Comparison of ENCODE assay signal across 26 cellular contexts in genomic region chr3:195200010-195200822, GRCh38.
DNase-seq lines count a peak whose midpoint lies in the region; FAIRE-seq and TF ChIP-seq lines count a peak whose summit lies in the region.
"Had no signal": no experiment of that assay in that cellular context is flagged by ENCODE, and none has a peak within 500 bp of the region (broad histone marks: within the 10 kb centered on the region; RNA-seq: fewer than 3 reads in every experiment).

No MANE protein-coding gene starts in this region.

- peaks cover 2% of the 10 kb centered on the region for H3K36me3 Mint-ChIP-seq in astrocyte (ENCODE audit: low read depth, unreplicated experiment)

- DNase-seq in HuH-7.5 (ENCODE audit: low spot score) (peak; percentile 28), astrocyte (ENCODE audit: low read depth) (no peak), kidney tubule cell (ENCODE audit: low spot score) (peak; percentile 32), stomach (peak; percentile 15), caudate nucleus (lab: John Stamatoyannopoulos, UW) (no peak), thyroid gland (no peak), COLO668 (lab: John Stamatoyannopoulos, UW; ENCODE audit: unreplicated experiment) (no peak)
- DNase-seq: activated CD4-positive, alpha-beta T cell treated with anti-CD3 and anti-CD28 coated beads, Interleukin-2, amount 10 ng/mL, durations not matched to agents 24 days and 14 days; activated naive CD4-positive, alpha-beta T cell treated with Interleukin-2 at 50 U/mL for 16 hours; body of pancreas; DMS53; hippocampal formation; left cardiac atrium; NCI-H1105; NCI-H187 treated with DMSO at 0.1 percent for 48 hours; NCI-H2171; NCI-H510A; SJCRH30; stimulated activated CD4-positive, alpha-beta T cell treated with anti-CD3 and anti-CD28 coated beads, Interleukin-1b, Interleukin-23, amount 100 ng/mL, for 48 hours; stimulated activated naive CD4-positive, alpha-beta T cell treated with Interleukin-2 at 50 U/mL for 16 hours; SW 1271 had no signal

- no peak overlapping the region for H3K27ac ChIP-seq in astrocyte (ENCODE audit: low read depth, low read length)
- no peak overlapping the region for H3K27ac ChIP-seq in stomach
- no peak overlapping the region for H3K27ac ChIP-seq in caudate nucleus (ENCODE audit: low read depth, low read length)
- H3K27ac ChIP-seq in thyroid gland, result no peak overlapping the region
- H3K27ac ChIP-seq: body of pancreas, gastroesophageal sphincter, ovary, SJCRH30 had no signal

- H2AFZ ChIP-seq in astrocyte (ENCODE audit: low read depth, low read length), result no peak overlapping the region

- H3K36me3 ChIP-seq in astrocyte (ENCODE audit: insufficient read depth, low read length) (no peaks in the 10 kb centered on the region), stomach (no peaks in the 10 kb centered on the region), thyroid gland (no peaks in the 10 kb centered on the region)
- H3K36me3 ChIP-seq: gastroesophageal sphincter, ovary, SJCRH30 had no signal

- peaks cover 47% of the 10 kb centered on the region for H3K4me1 Mint-ChIP-seq in astrocyte (ENCODE audit: low read depth, unreplicated experiment)

- H3K27me3 Mint-ChIP-seq in astrocyte (ENCODE audit: low read depth, unreplicated experiment), result no peaks in the 10 kb centered on the region
- H3K27me3 Mint-ChIP-seq: activated CD4-positive, alpha-beta T cell treated with anti-CD3 and anti-CD28 coated beads, Interleukin-2, amount 10 ng/mL, durations not matched to agents 24 days and 14 days; memory B cell had no signal

- intact Hi-C loops in stomach (cut with DNase I; ENCODE audit: low total_unique reads), result no loop called here
- intact Hi-C loops in thyroid gland (cut with DNase I), result no loop called here

- peak overlapping the region; percentile 54 for H3K27ac Mint-ChIP-seq in astrocyte (ENCODE audit: unreplicated experiment)
- H3K27ac Mint-ChIP-seq: activated CD4-positive, alpha-beta T cell treated with anti-CD3 and anti-CD28 coated beads, Interleukin-2, amount 10 ng/mL, durations not matched to agents 24 days and 14 days; memory B cell had no signal

- H3K4me3 ChIP-seq in astrocyte (ENCODE audit: insufficient read depth, low read depth, low read length), result no peak overlapping the region
- H3K4me3 ChIP-seq in stomach, result no peak overlapping the region
- H3K4me3 ChIP-seq in thyroid gland (replicated peaks in 1 of 3), result no peak overlapping the region
- H3K4me3 ChIP-seq: body of pancreas, gastroesophageal sphincter, ovary, SJCRH30, smooth muscle cell had no signal

- no peak for TF ChIP-seq CTCF in astrocyte (IDR thresholded peaks at IDR 0.05; ENCODE audit: insufficient read depth, low read depth, low read length)
- no peak for TF ChIP-seq CTCF in stomach (IDR thresholded peaks at IDR 0.05)
- no peak for TF ChIP-seq CTCF in thyroid gland (IDR thresholded peaks at IDR 0.05)

- H3K9me3 ChIP-seq in astrocyte (ENCODE audit: insufficient read depth, low read depth, low read length) (no peaks in the 10 kb centered on the region), stomach (no peaks in the 10 kb centered on the region), thyroid gland (no peaks in the 10 kb centered on the region)
- H3K9me3 ChIP-seq: body of pancreas, gastroesophageal sphincter, ovary, SJCRH30 had no signal

- TF ChIP-seq EP300 in stomach (IDR thresholded peaks at IDR 0.05), result no peak

- no peaks in the 10 kb centered on the region for H3K9me3 Mint-ChIP-seq in astrocyte (ENCODE audit: unreplicated experiment)
- H3K9me3 Mint-ChIP-seq: activated CD4-positive, alpha-beta T cell treated with anti-CD3 and anti-CD28 coated beads, Interleukin-2, amount 10 ng/mL, durations not matched to agents 24 days and 14 days; memory B cell had no signal

- H3K4me1 ChIP-seq in astrocyte (ENCODE audit: insufficient read depth, low read length), result peaks cover 56% of the 10 kb centered on the region
- peaks cover 4 to 30% (median 22%) of the 10 kb centered on the region in 4 donors for H3K4me1 ChIP-seq in stomach
- peaks cover 14 to 17% of the 10 kb centered on the region in 2 donors for H3K4me1 ChIP-seq in thyroid gland

- H3K79me2 ChIP-seq in astrocyte (ENCODE audit: insufficient read depth, low read length), result peaks cover 12% of the 10 kb centered on the region

- WGBS in stomach, 5 donors, result 91 to 96% (median 94%) methylated on average over 14 of the region's 14 CpGs
- WGBS in thyroid gland, 2 donors, result 97% methylated on average over 14 of the region's 14 CpGs

- no peak for FAIRE-seq in astrocyte (lab: Jason Lieb, UNC)
- FAIRE-seq: G401.6 had no signal

- H3K4me3 Mint-ChIP-seq in astrocyte (ENCODE audit: unreplicated experiment), result no peak overlapping the region
- H3K4me3 Mint-ChIP-seq: activated CD4-positive, alpha-beta T cell treated with anti-CD3 and anti-CD28 coated beads, Interleukin-2, amount 10 ng/mL, durations not matched to agents 24 days and 14 days; memory B cell had no signal

- H4K20me1 ChIP-seq in astrocyte (ENCODE audit: insufficient read depth, low read length), result no peaks in the 10 kb centered on the region

- TF ChIP-seq POLR2A in stomach (IDR thresholded peaks at IDR 0.05), result no peak
- TF ChIP-seq POLR2A in thyroid gland (IDR thresholded peaks at IDR 0.05), result no peak

- H3K9ac ChIP-seq in astrocyte (ENCODE audit: low read length), result no peak overlapping the region

- no peak overlapping the region for H3K4me2 ChIP-seq in astrocyte (ENCODE audit: low read length)
- H3K4me2 ChIP-seq: smooth muscle cell had no signal

- H3K27me3 ChIP-seq in astrocyte (ENCODE audit: insufficient read depth, low read length), result no peaks in the 10 kb centered on the region
- H3K27me3 ChIP-seq in stomach, result no peaks in the 10 kb centered on the region
- no peaks in the 10 kb centered on the region for H3K27me3 ChIP-seq in thyroid gland
- H3K27me3 ChIP-seq: body of pancreas, gastroesophageal sphincter, ovary, SJCRH30 had no signal

Comparison
In these comparisons a context has a peak if more than half of its experiments do, and no peak if none do; other contexts are left out.
1. DNase-seq: peak in HuH-7.5 (single experiment), kidney tubule cell (single experiment) and stomach (single experiment); none in astrocyte (single experiment), caudate nucleus (0 of 61), thyroid gland (0 of 2) and COLO668 (single experiment).